Comparison of ENCODE assay signal across 1 cellular context in genomic region chr9:113056191-113057106, GRCh38.
TF ChIP-seq lines count a peak whose summit lies in the region.

ZFP37 (minus strand) TSS chr9:113056724; CDS start chr9:113056688, 36 bp downstream.

TF ChIP-seq in HepG2, 621 proteins besides CTCF, POLR2A, EP300 and RAD21 (continued from another document):
- TF ChIP-seq FOSL2 (CRISPR knock-in tag; IDR thresholded peaks at IDR 0.05) (no peak), ASH2L (IDR thresholded peaks at IDR 0.05; ENCODE audit: insufficient read length, low read depth, low read length) (peak; percentile 55), ZBTB3 (CRISPR knock-in tag; IDR thresholded peaks at IDR 0.05; ENCODE audit: borderline replicate concordance, low read depth) (no peak), ZNF207 (IDR thresholded peaks at IDR 0.05; ENCODE audit: borderline replicate concordance) (no peak), PCBP1 (IDR thresholded peaks at IDR 0.05; ENCODE audit: borderline replicate concordance, low read depth, low read length) (no peak), ATM (IDR thresholded peaks at IDR 0.05; ENCODE audit: borderline replicate concordance) (no peak), YEATS4 (CRISPR knock-in tag; IDR thresholded peaks at IDR 0.05; ENCODE audit: borderline replicate concordance) (peak; percentile 84), FOXO1 (CRISPR knock-in tag; IDR thresholded peaks at IDR 0.05) (no peak), MEF2D (CRISPR knock-in tag; IDR thresholded peaks at IDR 0.05) (0 out of 2 replicates have a peak, but pooled peaks have one; percentile 24), ZNF292 (CRISPR knock-in tag; IDR thresholded peaks at IDR 0.05; ENCODE audit: borderline replicate concordance, low read depth) (peak; percentile 52; the same call in 1 of the 2 replicates), SIX1 (CRISPR knock-in tag; IDR thresholded peaks at IDR 0.05; ENCODE audit: borderline replicate concordance) (no peak), CREB1 (IDR thresholded peaks at IDR 0.05) (no peak), CREB1 (CRISPR knock-in tag; IDR thresholded peaks at IDR 0.05) (peak; percentile 90), NFYB (CRISPR knock-in tag; IDR thresholded peaks at IDR 0.05) (peak; percentile 45), ZNF501 (CRISPR knock-in tag; IDR thresholded peaks at IDR 0.05) (peak; percentile 97), SOX6 (IDR thresholded peaks at IDR 0.05) (no peak), SOX6 (CRISPR knock-in tag; IDR thresholded peaks at IDR 0.05) (0 out of 2 replicates have a peak, but pooled peaks have one; percentile 51), SP5 (CRISPR knock-in tag; IDR thresholded peaks at IDR 0.05; ENCODE audit: borderline replicate concordance, low read depth) (no peak), FOXK2 (IDR thresholded peaks at IDR 0.05) (no peak), FIP1L1 (IDR thresholded peaks at IDR 0.05; ENCODE audit: borderline replicate concordance, insufficient read depth, low read depth, low read length) (no peak), ZNF124 (CRISPR knock-in tag; IDR thresholded peaks at IDR 0.05) (peak; percentile 65; the same call in 1 of the 2 replicates), ATF7 (IDR thresholded peaks at IDR 0.05) (no peak), ATF7 (CRISPR knock-in tag; IDR thresholded peaks at IDR 0.05) (no peak), THAP8 (CRISPR knock-in tag; IDR thresholded peaks at IDR 0.05; ENCODE audit: borderline replicate concordance) (no peak; the same call in 1 of the 2 replicates), U2AF2 (IDR thresholded peaks at IDR 0.05; ENCODE audit: low read depth, low read length) (peak; percentile 87; the same call in 1 of the 2 replicates), SMARCE1 (IDR thresholded peaks at IDR 0.05; ENCODE audit: borderline replicate concordance) (no peak)
- TF ChIP-seq, protein P1, sequence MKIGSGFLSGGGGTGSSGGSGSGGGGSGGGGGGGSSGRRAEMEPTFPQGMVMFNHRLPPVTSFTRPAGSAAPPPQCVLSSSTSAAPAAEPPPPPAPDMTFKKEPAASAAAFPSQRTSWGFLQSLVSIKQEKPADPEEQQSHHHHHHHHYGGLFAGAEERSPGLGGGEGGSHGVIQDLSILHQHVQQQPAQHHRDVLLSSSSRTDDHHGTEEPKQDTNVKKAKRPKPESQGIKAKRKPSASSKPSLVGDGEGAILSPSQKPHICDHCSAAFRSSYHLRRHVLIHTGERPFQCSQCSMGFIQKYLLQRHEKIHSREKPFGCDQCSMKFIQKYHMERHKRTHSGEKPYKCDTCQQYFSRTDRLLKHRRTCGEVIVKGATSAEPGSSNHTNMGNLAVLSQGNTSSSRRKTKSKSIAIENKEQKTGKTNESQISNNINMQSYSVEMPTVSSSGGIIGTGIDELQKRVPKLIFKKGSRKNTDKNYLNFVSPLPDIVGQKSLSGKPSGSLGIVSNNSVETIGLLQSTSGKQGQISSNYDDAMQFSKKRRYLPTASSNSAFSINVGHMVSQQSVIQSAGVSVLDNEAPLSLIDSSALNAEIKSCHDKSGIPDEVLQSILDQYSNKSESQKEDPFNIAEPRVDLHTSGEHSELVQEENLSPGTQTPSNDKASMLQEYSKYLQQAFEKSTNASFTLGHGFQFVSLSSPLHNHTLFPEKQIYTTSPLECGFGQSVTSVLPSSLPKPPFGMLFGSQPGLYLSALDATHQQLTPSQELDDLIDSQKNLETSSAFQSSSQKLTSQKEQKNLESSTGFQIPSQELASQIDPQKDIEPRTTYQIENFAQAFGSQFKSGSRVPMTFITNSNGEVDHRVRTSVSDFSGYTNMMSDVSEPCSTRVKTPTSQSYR (CRISPR knock-in tag; IDR thresholded peaks at IDR 0.05; ENCODE audit: borderline replicate concordance) = no peak
- TF ChIP-seq, protein P2, sequence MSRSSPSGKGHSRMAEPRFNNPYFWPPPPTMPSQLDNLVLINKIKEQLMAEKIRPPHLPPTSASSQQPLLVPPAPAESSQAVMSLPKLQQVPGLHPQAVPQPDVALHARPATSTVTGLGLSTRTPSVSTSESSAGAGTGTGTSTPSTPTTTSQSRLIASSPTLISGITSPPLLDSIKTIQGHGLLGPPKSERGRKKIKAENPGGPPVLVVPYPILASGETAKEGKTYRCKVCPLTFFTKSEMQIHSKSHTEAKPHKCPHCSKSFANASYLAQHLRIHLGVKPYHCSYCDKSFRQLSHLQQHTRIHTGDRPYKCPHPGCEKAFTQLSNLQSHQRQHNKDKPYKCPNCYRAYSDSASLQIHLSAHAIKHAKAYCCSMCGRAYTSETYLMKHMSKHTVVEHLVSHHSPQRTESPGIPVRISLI (CRISPR knock-in tag; IDR thresholded peaks at IDR 0.05; ENCODE audit: borderline replicate concordance) = no peak
